In the genomic region with DNA sequence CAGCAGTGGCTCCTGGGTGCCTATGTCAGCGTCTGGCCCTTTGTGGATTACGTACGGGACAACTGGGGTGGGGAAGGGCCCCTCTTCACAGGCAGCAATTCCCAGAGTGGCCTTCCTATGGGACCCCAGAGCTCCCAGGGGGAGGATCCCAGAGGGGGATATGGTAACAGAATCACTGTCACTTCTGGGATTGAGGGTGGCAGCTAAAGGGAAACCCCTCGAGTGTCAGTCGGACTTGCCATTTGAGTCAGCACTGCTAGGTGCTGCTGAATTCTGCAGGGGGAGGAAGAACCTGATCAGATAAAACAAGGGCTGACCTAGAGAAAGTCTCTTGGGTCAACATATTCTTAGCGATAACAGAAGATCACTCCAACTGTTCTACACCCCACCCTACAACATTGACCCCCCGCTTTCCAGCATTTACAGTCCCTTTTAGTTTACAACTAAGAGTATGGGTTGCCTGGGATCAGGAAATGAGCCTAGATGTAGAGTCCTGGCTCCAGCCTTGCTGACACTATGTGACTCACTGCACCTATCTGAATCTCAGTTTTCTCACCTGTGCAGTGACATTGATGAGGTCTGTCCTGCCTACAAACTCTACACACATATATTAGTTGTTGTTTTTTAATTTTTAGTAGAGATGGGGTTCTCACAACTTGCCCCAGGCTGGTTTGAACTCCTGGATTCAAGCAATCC, we compare ENCODE assay signal across 1 cellular context.
TF ChIP-seq lines count a peak whose summit lies in the region.

No MANE protein-coding gene starts in this region.

TF ChIP-seq in IMR-90, 13 proteins besides CTCF, POLR2A, EP300 and RAD21 (continued from another document):
- no peak for TF ChIP-seq MXI1 (IDR thresholded peaks at IDR 0.05; ENCODE audit: borderline replicate concordance, low read depth, low read length)
- TF ChIP-seq RCOR1 (IDR thresholded peaks at IDR 0.05; ENCODE audit: insufficient replicate concordance, low read length): no peak
